In the genomic region with DNA sequence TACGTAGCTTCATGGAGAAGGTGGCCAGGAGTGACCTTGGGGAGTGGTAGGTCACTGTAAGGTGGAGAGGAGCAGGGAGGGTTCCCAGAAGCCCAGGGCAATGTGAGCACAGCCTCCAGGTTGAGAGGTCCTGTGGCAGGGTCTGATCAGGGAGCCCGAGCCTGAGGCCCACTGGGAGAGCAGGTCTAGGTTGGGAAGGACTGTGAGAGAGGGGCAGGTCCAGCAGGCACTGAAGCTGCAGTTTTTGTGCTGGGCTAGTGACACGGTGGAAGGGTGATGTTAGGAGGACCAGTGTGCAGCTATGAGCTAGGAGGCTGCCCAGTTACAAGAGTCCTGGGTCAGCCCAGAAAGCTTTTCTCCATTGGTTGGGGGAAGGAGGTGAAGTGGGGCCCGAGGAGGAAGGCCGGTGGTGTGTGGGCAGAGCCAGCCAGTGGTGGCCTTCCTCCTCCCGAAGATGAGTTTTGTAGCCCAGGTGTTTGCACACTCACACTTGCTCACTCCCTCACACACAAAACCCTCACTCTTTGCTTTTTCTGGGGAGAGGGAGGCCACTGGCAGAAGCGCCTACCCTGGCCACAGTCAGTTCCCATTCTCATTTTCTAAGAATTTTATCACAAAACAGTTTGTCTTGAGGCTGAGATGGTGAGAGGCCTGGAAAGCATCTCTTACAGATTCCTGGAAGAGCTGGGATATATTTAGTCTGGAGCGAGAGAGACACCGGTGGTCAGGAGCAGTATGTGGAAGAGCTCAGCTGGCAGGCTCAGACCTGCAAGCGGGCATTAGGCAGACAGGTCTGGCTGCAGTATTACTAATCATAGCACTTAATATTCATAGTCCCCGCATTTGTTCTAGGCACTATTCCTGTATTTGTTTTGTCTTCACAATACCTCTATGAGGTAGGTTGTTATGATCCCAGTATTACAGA, we compare ENCODE assay signal across 9 cellular contexts. TPM values are rescaled to one million over a fixed set of nuclear protein-coding genes. Genes with fewer than 3 reads are reported as not detected.
DNase-seq lines count a peak whose midpoint lies in the region; ATAC-seq and TF ChIP-seq lines count a peak whose summit lies in the region.
"Had no signal": no experiment of that assay in that cellular context is flagged by ENCODE, and none has a peak within 500 bp of the region (broad histone marks: within the 10 kb centered on the region; RNA-seq: fewer than 3 reads in every experiment).

No MANE protein-coding gene starts in this region.

- peak overlapping the region; percentile 81 for H3K4me3 Mint-ChIP-seq in T-helper 1 cell treated with Interleukin-12 subunit alpha and Interleukin-12 subunit beta and Interleukin-4 antibody, amounts not matched to agents 30 μg/mL and 1 μg/mL, for 36 hours
- H3K4me3 Mint-ChIP-seq in activated CD8-positive, alpha-beta T cell treated with anti-CD3 and anti-CD28 coated beads for 36 hours = peak overlapping the region; percentile 94
- peak overlapping the region; percentile 87 for H3K4me3 Mint-ChIP-seq in stimulated activated naive CD8-positive, alpha-beta T cell treated with anti-CD3 and anti-CD28 coated beads, Interleukin-15, amount 100 ng/mL, for 72 hours

- H3K9me3 ChIP-seq in left ventricle myocardium inferior (replicated peaks) = peaks cover 13% of the 10 kb centered on the region

- H3K4me1 Mint-ChIP-seq in T-helper 1 cell treated with Interleukin-12 subunit alpha and Interleukin-12 subunit beta and Interleukin-4 antibody, amounts not matched to agents 30 μg/mL and 1 μg/mL, for 36 hours (ENCODE audit: low read depth) = peaks cover 13% of the 10 kb centered on the region
- H3K4me1 Mint-ChIP-seq in activated CD8-positive, alpha-beta T cell treated with anti-CD3 and anti-CD28 coated beads for 36 hours (ENCODE audit: low read depth) = peaks cover 37% of the 10 kb centered on the region
- H3K4me1 Mint-ChIP-seq in stimulated activated naive CD8-positive, alpha-beta T cell treated with anti-CD3 and anti-CD28 coated beads, Interleukin-15, amount 100 ng/mL, for 72 hours = peaks cover 69% of the 10 kb centered on the region

- TF ChIP-seq CTCF in activated CD8-positive, alpha-beta T cell treated with anti-CD3 and anti-CD28 coated beads for 36 hours (IDR thresholded peaks at IDR 0.05) = no peak
- TF ChIP-seq CTCF in left ventricle myocardium inferior (IDR thresholded peaks at IDR 0.05; ENCODE audit: borderline replicate concordance) = no peak

- intact Hi-C loops in activated CD8-positive, alpha-beta T cell treated with anti-CD3 and anti-CD28 coated beads for 36 hours (cut with micrococcal nuclease) = no loop called here
- intact Hi-C loops in left ventricle myocardium inferior (cut with micrococcal nuclease) = no loop called here

- peak overlapping the region; percentile 86 for H3K4me3 ChIP-seq in left ventricle myocardium inferior

- H3K36me3 Mint-ChIP-seq in T-helper 1 cell treated with Interleukin-12 subunit alpha and Interleukin-12 subunit beta and Interleukin-4 antibody, amounts not matched to agents 30 μg/mL and 1 μg/mL, for 36 hours (ENCODE audit: low read depth) = no peaks in the 10 kb centered on the region
- H3K36me3 Mint-ChIP-seq in activated CD8-positive, alpha-beta T cell treated with anti-CD3 and anti-CD28 coated beads for 36 hours (ENCODE audit: low read depth) = peaks cover 8% of the 10 kb centered on the region

- H3K27me3 Mint-ChIP-seq in T-helper 1 cell treated with Interleukin-12 subunit alpha and Interleukin-12 subunit beta and Interleukin-4 antibody, amounts not matched to agents 30 μg/mL and 1 μg/mL, for 36 hours (ENCODE audit: low read depth) = no peaks in the 10 kb centered on the region
- no peaks in the 10 kb centered on the region for H3K27me3 Mint-ChIP-seq in activated CD8-positive, alpha-beta T cell treated with anti-CD3 and anti-CD28 coated beads for 36 hours
- peaks cover 8% of the 10 kb centered on the region for H3K27me3 Mint-ChIP-seq in stimulated activated naive CD8-positive, alpha-beta T cell treated with anti-CD3 and anti-CD28 coated beads, Interleukin-15, amount 100 ng/mL, for 72 hours

- peak overlapping the region; percentile 92 for H3K27ac ChIP-seq in left ventricle myocardium inferior (replicated peaks)
- H3K27ac ChIP-seq: C4-2B had no signal

- H3K27me3 ChIP-seq in left ventricle myocardium inferior (ENCODE audit: low read depth) = no peaks in the 10 kb centered on the region

- H3K27ac Mint-ChIP-seq in T-helper 1 cell treated with Interleukin-12 subunit alpha and Interleukin-12 subunit beta and Interleukin-4 antibody, amounts not matched to agents 30 μg/mL and 1 μg/mL, for 36 hours = peak overlapping the region; percentile 8
- peak overlapping the region; percentile 52 for H3K27ac Mint-ChIP-seq in activated CD8-positive, alpha-beta T cell treated with anti-CD3 and anti-CD28 coated beads for 36 hours
- H3K27ac Mint-ChIP-seq in stimulated activated naive CD8-positive, alpha-beta T cell treated with anti-CD3 and anti-CD28 coated beads, Interleukin-15, amount 100 ng/mL, for 72 hours = peak overlapping the region in 1 of 2 donors; percentile 22

- H3K4me1 ChIP-seq in left ventricle myocardium inferior = peaks cover 74% of the 10 kb centered on the region

- DNase-seq in T-helper 1 cell (no peak), left ventricle myocardium inferior (no peak), NCI-H510A (lab: John Stamatoyannopoulos, UW) (no peak), NCI-H1048 (lab: John Stamatoyannopoulos, UW) (no peak)
- no peak for DNase-seq in activated CD8-positive, alpha-beta T cell treated with anti-CD3 and anti-CD28 coated beads for 36 hours
- no peak for DNase-seq in stimulated activated naive CD8-positive, alpha-beta T cell treated with anti-CD3 and anti-CD28 coated beads, Interleukin-15, amount 100 ng/mL, for 72 hours

- POLR2A ChIA-PET in activated CD8-positive, alpha-beta T cell treated with anti-CD3 and anti-CD28 coated beads for 36 hours (lab: Charles Lee) = interaction anchor here (1.0 to 1.5 kb wide), 3 partner anchors 9 to 90 kb away, joined by 3 to 4 read pairs (median 3); no protein-coding TSS in a partner anchor

- CTCF ChIA-PET in activated CD8-positive, alpha-beta T cell treated with anti-CD3 and anti-CD28 coated beads for 36 hours (lab: Charles Lee) = interaction anchor here (0.9 to 1.4 kb wide), 2 partner anchors 53 to 91 kb away, joined by 3 to 4 read pairs; no protein-coding TSS in a partner anchor

- ATAC-seq in activated CD8-positive, alpha-beta T cell treated with anti-CD3 and anti-CD28 coated beads for 36 hours = no peak
- ATAC-seq in stimulated activated naive CD8-positive, alpha-beta T cell treated with anti-CD3 and anti-CD28 coated beads, Interleukin-15, amount 100 ng/mL, for 72 hours = no peak
- no peak for ATAC-seq in GM18498 (IDR thresholded peaks at IDR 0.05; ENCODE audit: unreplicated experiment)

- H3K36me3 ChIP-seq in left ventricle myocardium inferior = peaks cover 6% of the 10 kb centered on the region

- peaks cover 8% of the 10 kb centered on the region for H3K9me3 Mint-ChIP-seq in T-helper 1 cell treated with Interleukin-12 subunit alpha and Interleukin-12 subunit beta and Interleukin-4 antibody, amounts not matched to agents 30 μg/mL and 1 μg/mL, for 36 hours
- H3K9me3 Mint-ChIP-seq in activated CD8-positive, alpha-beta T cell treated with anti-CD3 and anti-CD28 coated beads for 36 hours = peaks cover 6% of the 10 kb centered on the region
- peaks cover 7 to 16% of the 10 kb centered on the region in 2 donors for H3K9me3 Mint-ChIP-seq in stimulated activated naive CD8-positive, alpha-beta T cell treated with anti-CD3 and anti-CD28 coated beads, Interleukin-15, amount 100 ng/mL, for 72 hours

RNA-seq across cellular contexts. Expression of a gene that starts 57.1 kb away (rescaled TPM):
- total RNA-seq in activated CD8-positive, alpha-beta T cell treated with anti-CD3 and anti-CD28 coated beads for 36 hours = under 1 TPM in 1 of 2 experiments, not detected in 1; 0.09 TPM
- total RNA-seq in left ventricle myocardium inferior = 5.2 TPM
